In genomic region chr17:69335018-69335417, GRCh38 we compare ENCODE assay signal across 8 cellular contexts. TPM values are rescaled to one million over a fixed set of nuclear protein-coding genes. Genes with fewer than 3 reads are reported as not detected.
A peak's percentile ranks its signal among the peaks of the same experiment; 100 is the strongest.
DNase-seq lines count a peak whose midpoint lies in the region; ATAC-seq and TF ChIP-seq lines count a peak whose summit lies in the region.
"Had no signal": no experiment of that assay in that cellular context is flagged by ENCODE, and none has a peak within 500 bp of the region (broad histone marks: within the 10 kb centered on the region; RNA-seq: fewer than 3 reads in every experiment).

No MANE protein-coding gene starts in this region.

- no peaks in the 10 kb centered on the region for H3K36me3 ChIP-seq in mucosa of descending colon (ENCODE audit: low read depth)
- H3K36me3 ChIP-seq: neutrophil had no signal

- H3K9me3 Mint-ChIP-seq in MCF 10A (ENCODE audit: unreplicated experiment), result peaks cover 10% of the 10 kb centered on the region

- BruUV-seq in MCF 10A (replicated peaks; lab: Mats Ljungman, UMichigan), result no TSS peak

- intact Hi-C loops in MCF 10A (cut with micrococcal nuclease), result loop anchor here (1.0 to 10.0 kb wide), 3 partner anchors 59 to 1290 kb away; no protein-coding TSS in a partner anchor
- intact Hi-C loops in mucosa of descending colon (cut with DNase I, micrococcal nuclease), result loop anchor here (10.0 kb wide), 2 partner anchors 60 to 190 kb away; no protein-coding TSS in a partner anchor

- H3K4me3 ChIP-seq in GM12865 (ENCODE audit: low read depth, low read length), result no peak overlapping the region
- H3K4me3 ChIP-seq in mucosa of descending colon, result no peak overlapping the region

- POLR2A ChIA-PET in MCF 10A (lab: Yijun Ruan, JAX), result interaction anchor here (0.6 to 2.5 kb wide), 5 partner anchors 9 to 190 kb away, joined by 3 to 11 read pairs (median 7); partner anchors contain the start of gene ABCA5

- DNase-seq in GM12865 (ENCODE audit: low read depth), result peak; percentile 47
- peak; percentile 67 to 75 for DNase-seq in Kasumi-1 (lab: John Stamatoyannopoulos, UW)
- DNase-seq in MCF 10A (ENCODE audit: unreplicated experiment), result peak; percentile 44
- DNase-seq in mucosa of descending colon, result no peak
- DNase-seq in NCI-H345 (lab: John Stamatoyannopoulos, UW), result no peak
- no peak for DNase-seq in effector CD4-positive, alpha-beta T cell
- no peak for DNase-seq in activated naive CD4-positive, alpha-beta T cell treated with anti-CD3 and anti-CD28 coated beads, Interleukin-2, amount 50 U/mL, for 16 hours

- TF ChIP-seq CTCF in GM12865 (IDR thresholded peaks at IDR 0.05; ENCODE audit: insufficient read depth, low read depth, low read length, missing control alignments) (peak; percentile 25), MCF 10A (IDR thresholded peaks at IDR 0.05; ENCODE audit: unreplicated experiment) (peak; percentile 48), mucosa of descending colon (IDR thresholded peaks at IDR 0.05) (peak; percentile 20)

- no peaks in the 10 kb centered on the region for H3K36me3 Mint-ChIP-seq in MCF 10A (ENCODE audit: insufficient read depth, unreplicated experiment)

- H3K9me3 ChIP-seq in mucosa of descending colon, result no peaks in the 10 kb centered on the region
- H3K9me3 ChIP-seq: neutrophil had no signal

- ATAC-seq in mucosa of descending colon, result peak; percentile 68

- no peaks in the 10 kb centered on the region for H3K4me1 ChIP-seq in mucosa of descending colon (ENCODE audit: low read depth)

- CTCF ChIA-PET in MCF 10A (lab: Yijun Ruan, JAX), result interaction anchor here (0.6 to 6.2 kb wide), 24 partner anchors 8 to 1295 kb away, joined by 3 to 107 read pairs (median 4); partner anchors contain the start of gene ABCA5

- no peak overlapping the region for H3K4me3 Mint-ChIP-seq in MCF 10A (ENCODE audit: unreplicated experiment)

- H3K4me1 Mint-ChIP-seq in MCF 10A (ENCODE audit: insufficient read depth, unreplicated experiment), result no peaks in the 10 kb centered on the region

- no peaks in the 10 kb centered on the region for H3K27me3 Mint-ChIP-seq in MCF 10A (ENCODE audit: insufficient read depth, unreplicated experiment)

- no peak overlapping the region for H3K27ac Mint-ChIP-seq in MCF 10A (ENCODE audit: low read depth, unreplicated experiment)

RNA-seq across cellular contexts. Expression of gene ABCA5, which starts 8.1 kb away (rescaled TPM):
- total RNA-seq in MCF 10A (2022) (7.6 and 9.6 TPM in 2 replicates), mucosa of descending colon (100 to 1,000 TPM in 1 of 3 donors, 10 to 100 TPM in 2; 46.2 to 100 (median 52.7) TPM)

Comparison
In these comparisons a context has a peak if more than half of its experiments do, and no peak if none do; other contexts are left out.
1. DNase-seq: peak in GM12865 (single experiment), Kasumi-1 (2 of 2) and MCF 10A (single experiment); none in mucosa of descending colon (0 of 3), NCI-H345 (single experiment), effector CD4-positive, alpha-beta T cell (single experiment) and activated naive CD4-positive, alpha-beta T cell treated with anti-CD3 and anti-CD28 coated beads, Interleukin-2, amount 50 U/mL, for 16 hours (single experiment).
2. Peak in every context shown above with its lines, with median percentiles within 50 percentile points of each other: CTCF ChIP-seq.